ENCODE assay signal across 19 cellular contexts in genomic region chr7:33727415-33727814, GRCh38.
DNase-seq lines count a peak whose midpoint lies in the region; ATAC-seq and TF ChIP-seq lines count a peak whose summit lies in the region.
"Had no signal": no experiment of that assay in that cellular context is flagged by ENCODE, and none has a peak within 500 bp of the region (broad histone marks: within the 10 kb centered on the region; RNA-seq: fewer than 3 reads in every experiment).

No MANE protein-coding gene starts in this region.

- peaks cover 6% of the 10 kb centered on the region for H3K27me3 Mint-ChIP-seq in endothelial cell (ENCODE audit: unreplicated experiment)
- peaks cover 11% of the 10 kb centered on the region for H3K27me3 Mint-ChIP-seq in nephron (ENCODE audit: low read depth)
- H3K27me3 Mint-ChIP-seq: CD8-positive, alpha-beta memory T cell had no signal

- H3K27ac ChIP-seq in Karpas-422 (ENCODE audit: low read length), result no peak overlapping the region
- H3K27ac ChIP-seq in ovary, result no peak overlapping the region
- no peak overlapping the region for H3K27ac ChIP-seq in left ventricle myocardium inferior (replicated peaks)

- H3K9me3 Mint-ChIP-seq in endothelial cell (ENCODE audit: unreplicated experiment) (no peaks in the 10 kb centered on the region), nephron (no peaks in the 10 kb centered on the region)
- H3K9me3 Mint-ChIP-seq: H9 had no signal

- H3K4me1 ChIP-seq in Karpas-422 (ENCODE audit: low read length) (no peaks in the 10 kb centered on the region), ovary (ENCODE audit: insufficient read depth) (no peaks in the 10 kb centered on the region), left ventricle myocardium inferior (peaks cover 23% of the 10 kb centered on the region)

- H3K36me3 Mint-ChIP-seq in endothelial cell (ENCODE audit: low read depth, unreplicated experiment) (peaks cover 10% of the 10 kb centered on the region), nephron (ENCODE audit: low read depth) (peaks cover 4% of the 10 kb centered on the region)

- intact Hi-C loops in ovary (cut with DNase I), result no loop called here
- intact Hi-C loops in left ventricle myocardium inferior (cut with micrococcal nuclease), result no loop called here

- TF ChIP-seq EP300 in ovary (IDR thresholded peaks at IDR 0.05), result no peak

- H3K27ac Mint-ChIP-seq in endothelial cell (ENCODE audit: unreplicated experiment) (peak overlapping the region; percentile 99), nephron (peak overlapping the region; percentile 32 to 51 (median 35))
- H3K27ac Mint-ChIP-seq: CD8-positive, alpha-beta memory T cell had no signal

- no peak overlapping the region for H2AFZ ChIP-seq in Karpas-422 (ENCODE audit: low read length)

- no peak for ATAC-seq in HG02973 (IDR thresholded peaks at IDR 0.05; ENCODE audit: unreplicated experiment)
- ATAC-seq: Right ventricle myocardium inferior had no signal

- H3K36me3 ChIP-seq in Karpas-422 (ENCODE audit: insufficient read depth, low read length) (no peaks in the 10 kb centered on the region), ovary (no peaks in the 10 kb centered on the region), left ventricle myocardium inferior (no peaks in the 10 kb centered on the region)

- no peaks in the 10 kb centered on the region for H3K27me3 ChIP-seq in Karpas-422 (ENCODE audit: low read length)
- no peaks in the 10 kb centered on the region for H3K27me3 ChIP-seq in ovary
- peaks cover 1% of the 10 kb centered on the region for H3K27me3 ChIP-seq in left ventricle myocardium inferior (ENCODE audit: low read depth)

- 80 to 85% (median 81%) methylated on average over 13 of the region's 13 CpGs for WGBS in ovary, 3 donors

- H3K4me2 ChIP-seq in Karpas-422 (ENCODE audit: low read depth, low read length, poor library complexity, severe bottlenecking), result no peak overlapping the region

- TF ChIP-seq POLR2A in ovary (IDR thresholded peaks at IDR 0.05), result no peak

- H3K4me1 Mint-ChIP-seq in endothelial cell (ENCODE audit: unreplicated experiment) (peaks cover 66% of the 10 kb centered on the region), nephron (peaks cover 78% of the 10 kb centered on the region)
- H3K4me1 Mint-ChIP-seq: CD8-positive, alpha-beta memory T cell had no signal

- DNase-seq in Karpas-422 (peak; percentile 11), endothelial cell (ENCODE audit: low spot score) (no peak), NCI-H128 (lab: John Stamatoyannopoulos, UW; ENCODE audit: unreplicated experiment) (no peak), ovary (no peak), left ventricle myocardium inferior (no peak)
- DNase-seq: ACHN; C1 segment of cervical spinal cord; CD8-positive, alpha-beta memory T cell; DMS79; H9; MM.1S; NCI-H1105; NCI-H1694; NCI-H2081 treated with DMSO at 0.1 percent for 48 hours; NCI-H510A treated with DMSO at 0.1 percent for 48 hours; NCI-H774 had no signal

- H3K4me3 Mint-ChIP-seq in endothelial cell (ENCODE audit: unreplicated experiment) (no peak overlapping the region), nephron (no peak overlapping the region)
- H3K4me3 Mint-ChIP-seq: CD8-positive, alpha-beta memory T cell; H9 had no signal

- H3K79me2 ChIP-seq in Karpas-422 (ENCODE audit: low read length), result no peaks in the 10 kb centered on the region

- H4K20me1 ChIP-seq in Karpas-422 (ENCODE audit: insufficient read depth, low read depth, low read length), result no peaks in the 10 kb centered on the region

- H3K9ac ChIP-seq in Karpas-422 (ENCODE audit: low read length), result no peak overlapping the region

- H3K9me2 ChIP-seq in Karpas-422 (replicated peaks; ENCODE audit: insufficient read depth, low read length), result no peaks in the 10 kb centered on the region

- TF ChIP-seq CTCF in endothelial cell (IDR thresholded peaks at IDR 0.05; ENCODE audit: unreplicated experiment) (no peak), nephron (IDR thresholded peaks at IDR 0.05; ENCODE audit: unreplicated experiment in 3 of 3) (no peak), ovary (IDR thresholded peaks at IDR 0.05) (no peak), left ventricle myocardium inferior (IDR thresholded peaks at IDR 0.05; ENCODE audit: borderline replicate concordance) (no peak)

- no peaks in the 10 kb centered on the region for H3K9me3 ChIP-seq in Karpas-422 (ENCODE audit: low read length)
- H3K9me3 ChIP-seq in ovary, result no peaks in the 10 kb centered on the region
- H3K9me3 ChIP-seq in left ventricle myocardium inferior (replicated peaks), result no peaks in the 10 kb centered on the region

- H3K4me3 ChIP-seq in Karpas-422 (ENCODE audit: low read length) (no peak overlapping the region), ovary (no peak overlapping the region), left ventricle myocardium inferior (no peak overlapping the region)
